9 cellular contexts compared by ENCODE assay signal in the genomic region with DNA sequence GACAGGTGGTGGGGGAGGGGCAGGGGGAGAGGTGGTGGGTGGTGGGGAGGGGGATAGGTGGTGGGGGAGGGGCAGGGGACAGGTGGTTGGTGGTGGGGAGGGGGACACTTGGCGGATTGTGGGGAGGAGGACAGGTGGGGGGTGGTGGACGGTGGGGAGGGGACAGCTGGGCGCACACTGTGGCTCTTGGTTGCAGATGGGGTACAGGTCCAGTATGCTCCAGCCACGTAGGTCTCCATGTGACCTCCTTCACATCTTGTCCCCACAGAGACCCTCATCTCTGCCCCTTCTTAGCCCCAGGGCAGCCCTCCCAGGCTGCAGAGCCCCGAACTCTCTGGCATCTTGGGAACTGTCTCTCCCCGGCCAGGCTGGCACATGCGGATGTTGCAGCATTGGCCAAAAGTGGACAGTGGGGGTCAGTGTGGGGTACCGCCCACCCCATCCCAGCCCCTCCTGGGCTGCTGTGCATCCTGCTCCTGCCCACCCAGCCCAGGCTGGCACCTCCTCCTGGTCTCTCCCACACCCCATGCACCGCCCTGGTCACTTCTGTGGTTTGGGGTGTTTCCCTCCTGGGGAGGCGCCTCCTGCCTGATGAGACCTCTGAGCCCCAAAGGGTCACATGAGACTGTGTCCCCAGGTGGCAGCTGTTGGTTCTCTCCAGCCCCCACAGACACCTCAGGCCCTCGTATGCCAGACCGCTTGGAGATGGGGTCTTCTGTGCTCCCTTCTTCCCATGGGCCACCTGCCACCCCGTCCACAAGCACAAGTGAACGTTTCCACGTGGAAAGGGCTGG. TPM values are rescaled to one million over a fixed set of nuclear protein-coding genes. Genes with fewer than 3 reads are reported as not detected.
DNase-seq lines count a peak whose midpoint lies in the region; ATAC-seq and TF ChIP-seq lines count a peak whose summit lies in the region.
"Had no signal": no experiment of that assay in that cellular context is flagged by ENCODE, and none has a peak within 500 bp of the region (broad histone marks: within the 10 kb centered on the region; RNA-seq: fewer than 3 reads in every experiment).

No MANE protein-coding gene starts in this region.

- H3K36me3 Mint-ChIP-seq in activated CD8-positive, alpha-beta T cell treated with anti-CD3 and anti-CD28 coated beads for 36 hours (ENCODE audit: low read depth): no peaks in the 10 kb centered on the region

- H3K27ac ChIP-seq in neuronal stem cell (replicated peaks; ENCODE audit: low read length) (no peak overlapping the region), uterus (no peak overlapping the region)

- peaks cover 5 to 12% of the 10 kb centered on the region in 2 donors for H3K4me1 ChIP-seq in neuronal stem cell (ENCODE audit: control insufficient read depth in 2 of 2, insufficient read depth in 1 of 2, low read depth in 1 of 2, low read length in 2 of 2)
- H3K4me1 ChIP-seq in uterus: no peaks in the 10 kb centered on the region

- no peak overlapping the region for H3K4me2 ChIP-seq in neuronal stem cell (ENCODE audit: insufficient read depth, low read length, poor library complexity, severe bottlenecking)

- peak; percentile 27 for DNase-seq in activated CD8-positive, alpha-beta T cell treated with anti-CD3 and anti-CD28 coated beads for 36 hours
- no peak for DNase-seq in neuronal stem cell (ENCODE audit: low spot score)
- no peak for DNase-seq in uterus
- no peak for DNase-seq in HCEC 1CT
- DNase-seq: NCI-H2081 treated with DMSO at 0.1 percent for 48 hours, T1000 had no signal

- peak overlapping the region; percentile 59 for H3K4me3 Mint-ChIP-seq in activated CD8-positive, alpha-beta T cell treated with anti-CD3 and anti-CD28 coated beads for 36 hours

- peak overlapping the region; percentile 16 for H2BK120ac ChIP-seq in neuronal stem cell (ENCODE audit: low read depth, low read length)

- H3K27ac Mint-ChIP-seq in activated CD8-positive, alpha-beta T cell treated with anti-CD3 and anti-CD28 coated beads for 36 hours: peak overlapping the region; percentile 98

- H2BK12ac ChIP-seq in neuronal stem cell (ENCODE audit: low read length): no peak overlapping the region

- H3K9me3 ChIP-seq in neuronal stem cell (replicated peaks in 1 of 2; ENCODE audit: control insufficient read depth in 2 of 2, insufficient read depth in 1 of 2, low read depth in 1 of 2, low read length in 2 of 2): no peaks in the 10 kb centered on the region
- H3K9me3 ChIP-seq in uterus: no peaks in the 10 kb centered on the region

- peaks cover 30% of the 10 kb centered on the region for H3K4me1 Mint-ChIP-seq in activated CD8-positive, alpha-beta T cell treated with anti-CD3 and anti-CD28 coated beads for 36 hours (ENCODE audit: low read depth)

- H3K36me3 ChIP-seq in neuronal stem cell (replicated peaks in 1 of 2; ENCODE audit: control insufficient read depth in 2 of 2, insufficient read depth in 2 of 2, low read length in 2 of 2): peaks cover 0 to 2% of the 10 kb centered on the region in 2 donors
- no peaks in the 10 kb centered on the region for H3K36me3 ChIP-seq in uterus

- CTCF ChIA-PET in activated CD8-positive, alpha-beta T cell treated with anti-CD3 and anti-CD28 coated beads for 36 hours (lab: Charles Lee): interaction anchor here (2.3 kb wide), 1 partner anchor 47 kb away, joined by 15 read pairs; no protein-coding TSS in a partner anchor

- peak overlapping the region; percentile 52 for H2AFZ ChIP-seq in neuronal stem cell (ENCODE audit: low read length)

- H3K27me3 ChIP-seq in neuronal stem cell (ENCODE audit: control insufficient read depth in 3 of 3, insufficient read depth in 3 of 3, low read depth in 1 of 3, low read length in 3 of 3) (peaks cover 0 to 3% (median 0%) of the 10 kb centered on the region in 3 experiments), uterus (no peaks in the 10 kb centered on the region)

- peaks cover 2% of the 10 kb centered on the region for H3K79me1 ChIP-seq in neuronal stem cell (ENCODE audit: low read depth, low read length)

- peak overlapping the region; percentile 64 for H2AK5ac ChIP-seq in neuronal stem cell (ENCODE audit: low read depth, low read length)

- TF ChIP-seq CTCF in activated CD8-positive, alpha-beta T cell treated with anti-CD3 and anti-CD28 coated beads for 36 hours (IDR thresholded peaks at IDR 0.05): no peak
- TF ChIP-seq CTCF in uterus (IDR thresholded peaks at IDR 0.05): no peak

- H3K4me3 ChIP-seq in GM08714 (ENCODE audit: low read length) (peak overlapping the region; percentile 32; the same call in 1 of the 2 replicates), neuronal stem cell (ENCODE audit: low read length in 2 of 2) (no peak overlapping the region), uterus (no peak overlapping the region)

- H3K4ac ChIP-seq in neuronal stem cell (ENCODE audit: low read length): no peak overlapping the region

- no peak overlapping the region for H2BK5ac ChIP-seq in neuronal stem cell (ENCODE audit: low read length)

- no peaks in the 10 kb centered on the region for H3K27me3 Mint-ChIP-seq in activated CD8-positive, alpha-beta T cell treated with anti-CD3 and anti-CD28 coated beads for 36 hours

- H3K14ac ChIP-seq in neuronal stem cell (ENCODE audit: low read length): no peak overlapping the region

- no peak for TF ChIP-seq POLR2A in uterus (IDR thresholded peaks at IDR 0.05)

- H4K91ac ChIP-seq in neuronal stem cell (ENCODE audit: low read depth, low read length, poor library complexity): no peak overlapping the region

- H3K9me3 Mint-ChIP-seq in activated CD8-positive, alpha-beta T cell treated with anti-CD3 and anti-CD28 coated beads for 36 hours: no peaks in the 10 kb centered on the region

- intact Hi-C loops in activated CD8-positive, alpha-beta T cell treated with anti-CD3 and anti-CD28 coated beads for 36 hours (cut with micrococcal nuclease): loop anchor here (5.0 kb wide), 1 partner anchor 267 kb away; no protein-coding TSS in a partner anchor
- intact Hi-C loops in uterus (cut with DNase I; ENCODE audit: low total_unique reads): no loop called here

- ATAC-seq in GM18907 (IDR thresholded peaks at IDR 0.05; ENCODE audit: unreplicated experiment) (peak; percentile 40), HG03280 (IDR thresholded peaks at IDR 0.05; ENCODE audit: unreplicated experiment) (no peak)
- ATAC-seq in activated CD8-positive, alpha-beta T cell treated with anti-CD3 and anti-CD28 coated beads for 36 hours: no peak

- POLR2A ChIA-PET in activated CD8-positive, alpha-beta T cell treated with anti-CD3 and anti-CD28 coated beads for 36 hours (lab: Charles Lee): interaction anchor here (0.5 to 2.6 kb wide), 2 partner anchors 43 to 520 kb away, joined by 3 to 8 read pairs; no protein-coding TSS in a partner anchor

- H2BK15ac ChIP-seq in neuronal stem cell (ENCODE audit: low read length): peak overlapping the region; percentile 62

- no peak overlapping the region for H3K9ac ChIP-seq in neuronal stem cell (ENCODE audit: low read depth, low read length, poor library complexity)

- H3K18ac ChIP-seq in neuronal stem cell (ENCODE audit: low read length): peak overlapping the region; percentile 77

- H4K8ac ChIP-seq in neuronal stem cell (ENCODE audit: low read depth, low read length): no peak overlapping the region

- no peak overlapping the region for H3K23ac ChIP-seq in neuronal stem cell (ENCODE audit: low read depth, low read length, poor library complexity)

- no CpG with 5 or more reads among the region's 15 CpGs for WGBS in neuronal stem cell (ENCODE audit: extremely low coverage in 2 of 2, insufficient read length in 2 of 2, insufficient replicate concordance in 1 of 2), 2 donors

RNA-seq across cellular contexts. Expression of gene SLC19A1, which starts 7.6 kb away (rescaled TPM):
- 10 to 100 TPM; 40.1 to 46.1 TPM for total RNA-seq in activated CD8-positive, alpha-beta T cell treated with anti-CD3 and anti-CD28 coated beads for 36 hours
- polyA plus RNA-seq in neuronal stem cell (2013, experiment 1 of 2): 16.6 TPM
- polyA plus RNA-seq in neuronal stem cell (2013, experiment 2 of 2): 16.2 TPM
- 10 to 100 TPM in 2 of 4 donors, 1 to 10 TPM in 1, not detected in 1; 7.6 to 12.8 (median 10.3) TPM for total RNA-seq in uterus
